1 cellular context compared by ENCODE assay signal in the genomic region with DNA sequence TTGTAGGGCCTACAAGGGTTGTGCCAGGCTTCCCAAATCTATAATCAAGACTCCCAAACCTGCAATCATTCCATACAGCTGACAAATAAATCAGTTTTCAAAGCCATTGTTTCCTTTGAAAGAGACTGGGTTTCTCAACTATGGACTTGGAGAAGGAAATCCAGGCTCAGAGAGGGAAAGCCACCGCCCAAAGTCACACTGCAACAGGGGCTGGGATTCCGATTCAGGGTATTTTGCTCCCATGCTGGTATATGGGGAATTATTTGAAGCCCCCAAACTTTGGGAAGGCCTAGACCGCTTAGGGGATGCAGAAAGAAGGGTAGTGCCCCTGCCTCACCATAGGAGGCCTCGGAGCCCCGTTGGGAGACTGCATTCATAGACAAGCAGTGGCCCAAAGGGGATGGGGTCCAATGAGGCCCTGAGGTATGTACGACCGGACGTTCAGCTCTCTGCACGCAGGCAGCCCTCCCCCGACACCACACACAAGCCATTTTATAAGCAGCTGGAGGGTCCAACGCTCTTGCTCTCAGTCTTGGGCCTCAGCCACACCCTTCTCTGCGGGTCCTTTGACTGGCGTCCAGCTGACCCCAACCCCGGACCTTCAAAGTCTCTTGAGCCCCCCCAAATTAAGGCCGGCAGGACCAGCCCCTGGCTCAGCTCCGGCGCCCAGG.
TF ChIP-seq lines count a peak whose summit lies in the region.

No MANE protein-coding gene starts in this region.

TF ChIP-seq in GM12878, 131 proteins besides CTCF, POLR2A, EP300 and RAD21 (continued from another document):
- TF ChIP-seq YY1 (IDR thresholded peaks at IDR 0.05; ENCODE audit: low read depth, low read length) (peak; percentile 52; the same call in 1 of the 2 replicates), WRNIP1 (IDR thresholded peaks at IDR 0.05; ENCODE audit: borderline replicate concordance, low read depth, low read length) (0 out of 2 replicates have a peak, but pooled peaks have one; percentile 77), POLR2AphosphoS5 (IDR thresholded peaks at IDR 0.05; ENCODE audit: low read length) (peak; percentile 33; the same call in 1 of the 2 replicates), SMAD5 (IDR thresholded peaks at IDR 0.05; ENCODE audit: low read depth) (no peak; the same call in 1 of the 2 replicates)
